ENCODE assay signal across 1 cellular context in the genomic region with DNA sequence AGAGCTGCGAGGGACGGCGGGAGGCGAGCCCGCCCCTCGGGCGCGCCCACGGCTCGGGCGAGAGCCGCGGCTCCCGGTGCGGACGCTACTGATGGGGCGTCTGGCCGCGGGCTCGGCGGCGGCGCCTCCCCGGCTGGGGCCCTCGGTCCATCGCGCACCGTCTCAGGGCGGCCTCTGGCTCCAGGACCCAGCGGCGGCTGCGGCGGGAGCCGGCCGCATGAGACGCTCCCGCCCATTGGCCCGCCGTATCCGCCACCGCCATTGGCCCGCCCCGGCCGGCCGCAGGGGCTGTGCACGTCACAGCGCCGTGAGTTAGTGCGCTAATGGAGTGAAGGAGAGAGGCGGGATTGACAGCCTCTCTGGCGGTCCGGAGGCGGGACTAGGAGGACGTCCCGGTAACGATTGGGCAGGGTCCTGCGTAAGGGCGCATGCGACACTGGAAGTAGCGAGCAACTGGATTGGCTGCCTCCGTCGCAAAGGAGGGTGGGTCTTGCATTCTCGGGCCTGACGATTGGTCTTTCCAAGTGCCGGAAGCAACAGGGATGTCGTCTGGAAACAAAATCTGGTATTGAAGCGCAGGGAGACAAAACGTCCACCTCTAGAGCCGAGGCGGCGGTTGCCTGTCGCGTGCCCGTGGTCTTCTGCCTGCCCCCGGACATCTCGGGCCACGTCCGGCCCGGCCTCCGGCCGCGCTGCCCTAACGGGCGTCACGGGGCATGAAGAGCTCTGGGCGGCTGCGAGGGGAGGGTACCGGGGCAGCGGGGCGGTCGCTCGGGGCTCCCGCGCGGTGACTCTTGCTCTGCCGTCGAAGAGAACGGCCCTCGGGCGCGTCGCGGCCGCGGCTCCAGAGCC.
A peak's percentile ranks its signal among the peaks of the same experiment; 100 is the strongest.
TF ChIP-seq lines count a peak whose summit lies in the region.

TSS of gene ANKRD11 (minus strand) at position 176 of the 852 bp plus-strand sequence. CDS start 173,542 bp downstream, outside the sequence.

TF ChIP-seq in GM12878, 131 proteins besides CTCF, POLR2A, EP300 and RAD21 (continued from another document):
- TF ChIP-seq, protein P1, sequence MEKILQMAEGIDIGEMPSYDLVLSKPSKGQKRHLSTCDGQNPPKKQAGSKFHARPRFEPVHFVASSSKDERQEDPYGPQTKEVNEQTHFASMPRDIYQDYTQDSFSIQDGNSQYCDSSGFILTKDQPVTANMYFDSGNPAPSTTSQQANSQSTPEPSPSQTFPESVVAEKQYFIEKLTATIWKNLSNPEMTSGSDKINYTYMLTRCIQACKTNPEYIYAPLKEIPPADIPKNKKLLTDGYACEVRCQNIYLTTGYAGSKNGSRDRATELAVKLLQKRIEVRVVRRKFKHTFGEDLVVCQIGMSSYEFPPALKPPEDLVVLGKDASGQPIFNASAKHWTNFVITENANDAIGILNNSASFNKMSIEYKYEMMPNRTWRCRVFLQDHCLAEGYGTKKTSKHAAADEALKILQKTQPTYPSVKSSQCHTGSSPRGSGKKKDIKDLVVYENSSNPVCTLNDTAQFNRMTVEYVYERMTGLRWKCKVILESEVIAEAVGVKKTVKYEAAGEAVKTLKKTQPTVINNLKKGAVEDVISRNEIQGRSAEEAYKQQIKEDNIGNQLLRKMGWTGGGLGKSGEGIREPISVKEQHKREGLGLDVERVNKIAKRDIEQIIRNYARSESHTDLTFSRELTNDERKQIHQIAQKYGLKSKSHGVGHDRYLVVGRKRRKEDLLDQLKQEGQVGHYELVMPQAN (conservative IDR thresholded peaks at IDR 0.05) = peak; percentile 94
- TF ChIP-seq NR2C2 (IDR thresholded peaks at IDR 0.05; ENCODE audit: borderline replicate concordance, control insufficient read depth, insufficient read length, low read depth) (no peak), NFXL1 (IDR thresholded peaks at IDR 0.05; ENCODE audit: borderline replicate concordance) (no peak), BMI1 (IDR thresholded peaks at IDR 0.05; ENCODE audit: borderline replicate concordance) (no peak), PML (IDR thresholded peaks at IDR 0.05; ENCODE audit: low read length) (peak; percentile 38; the same call in 1 of the 2 replicates), SMARCA5 (IDR thresholded peaks at IDR 0.05) (peak; percentile 92), IKZF1 (conservative IDR thresholded peaks at IDR 0.05) (peak; percentile 77), RBBP5 (conservative IDR thresholded peaks at IDR 0.05) (no peak), ZNF687 (IDR thresholded peaks at IDR 0.05) (no peak), EGR1 (IDR thresholded peaks at IDR 0.05; ENCODE audit: borderline replicate concordance in 1 of 2, low read depth in 2 of 2, low read length in 2 of 2) (peak in 1 of 2 experiments; percentile 95; a peak in 1 of 3 replicates), RELA (IDR thresholded peaks at IDR 0.05; ENCODE audit: borderline replicate concordance, partially characterized antibody) (peak; percentile 20), SMAD1 (IDR thresholded peaks at IDR 0.05; ENCODE audit: low read depth, partially characterized antibody) (no peak), ESRRA (IDR thresholded peaks at IDR 0.05; ENCODE audit: low read length) (no peak), KAT2A (conservative IDR thresholded peaks at IDR 0.05; ENCODE audit: control insufficient read depth, low read depth, low read length) (no peak), CBX5 (IDR thresholded peaks at IDR 0.05; ENCODE audit: low read depth) (no peak), SUPT20H (IDR thresholded peaks at IDR 0.05; ENCODE audit: borderline replicate concordance, control insufficient read depth, low read depth, low read length) (no peak), RCOR1 (conservative IDR thresholded peaks at IDR 0.05; ENCODE audit: low read depth, low read length) (no peak), IKZF2 (IDR thresholded peaks at IDR 0.05) (no peak)
- TF ChIP-seq, protein P2, sequence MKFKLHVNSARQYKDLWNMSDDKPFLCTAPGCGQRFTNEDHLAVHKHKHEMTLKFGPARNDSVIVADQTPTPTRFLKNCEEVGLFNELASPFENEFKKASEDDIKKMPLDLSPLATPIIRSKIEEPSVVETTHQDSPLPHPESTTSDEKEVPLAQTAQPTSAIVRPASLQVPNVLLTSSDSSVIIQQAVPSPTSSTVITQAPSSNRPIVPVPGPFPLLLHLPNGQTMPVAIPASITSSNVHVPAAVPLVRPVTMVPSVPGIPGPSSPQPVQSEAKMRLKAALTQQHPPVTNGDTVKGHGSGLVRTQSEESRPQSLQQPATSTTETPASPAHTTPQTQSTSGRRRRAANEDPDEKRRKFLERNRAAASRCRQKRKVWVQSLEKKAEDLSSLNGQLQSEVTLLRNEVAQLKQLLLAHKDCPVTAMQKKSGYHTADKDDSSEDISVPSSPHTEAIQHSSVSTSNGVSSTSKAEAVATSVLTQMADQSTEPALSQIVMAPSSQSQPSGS (IDR thresholded peaks at IDR 0.05; ENCODE audit: low read length) = no peak
